8 cellular contexts compared by ENCODE assay signal in genomic region chr19:10870501-10870954, GRCh38. TPM values are rescaled to one million over a fixed set of nuclear protein-coding genes. Genes with fewer than 3 reads are reported as not detected.
DNase-seq lines count a peak whose midpoint lies in the region; FAIRE-seq and TF ChIP-seq lines count a peak whose summit lies in the region.

No MANE protein-coding gene starts in this region.

- H2AK5ac ChIP-seq in H1 (ENCODE audit: low read depth, low read length), result no peak overlapping the region; the same call in 1 of the 2 replicates

- no peak for TF ChIP-seq EP300 in H1 (IDR thresholded peaks at IDR 0.05; ENCODE audit: borderline replicate concordance in 1 of 2, low read depth in 2 of 2, low read length in 2 of 2)

- H3K79me2 ChIP-seq in H1 (ENCODE audit: control insufficient read depth in 1 of 2, insufficient read depth in 2 of 2, low read length in 2 of 2), result peaks cover 0 to 34% of the 10 kb centered on the region in 2 experiments; a peak in 3 of 4 replicates

- H3K79me1 ChIP-seq in H1 (ENCODE audit: low read depth, low read length), result peaks cover 3% of the 10 kb centered on the region

- no peak overlapping the region for H3K23ac ChIP-seq in H1 (ENCODE audit: insufficient read length)

- no peak for TF ChIP-seq CTCF in H1 (IDR thresholded peaks at IDR 0.05; ENCODE audit: control extremely low read depth in 1 of 3, insufficient read depth in 1 of 3, low read depth in 1 of 3, low read length in 3 of 3)
- no peak for TF ChIP-seq CTCF in neutrophil (IDR thresholded peaks at IDR 0.05)

- no peak overlapping the region for H2BK120ac ChIP-seq in H1 (replicated peaks; ENCODE audit: low read depth, low read length)

- peak overlapping the region; percentile 57 for H3K27ac ChIP-seq in CD8-positive, alpha-beta memory T cell (ENCODE audit: low read depth, low read length)
- peak overlapping the region; percentile 86 for H3K27ac ChIP-seq in H1 (ENCODE audit: low read depth, low read length)
- peak overlapping the region; percentile 87 for H3K27ac ChIP-seq in neutrophil

- no peak for DNase-seq in CD8-positive, alpha-beta memory T cell
- no peak for DNase-seq in MG63
- DNase-seq in H1 (ENCODE audit: low read depth in 1 of 2, low spot score in 2 of 2), result peak in 1 of 2 experiments; percentile 92
- DNase-seq in superior temporal gyrus (ENCODE audit: extremely low spot score), result no peak
- DNase-seq in activated CD4-positive, alpha-beta T cell treated with anti-CD3 and anti-CD28 coated beads, Interleukin-2, amount 50 U/mL, for 4 hours, result no peak
- no peak for DNase-seq in DMS 273 treated with DMSO at 0.1 percent for 48 hours (lab: John Stamatoyannopoulos, UW)
- DNase-seq in stimulated activated CD4-positive, alpha-beta T cell treated with anti-CD3 and anti-CD28 coated beads, Interleukin-4, amount 100 ng/mL, for 4 hours, result no peak

- H3K56ac ChIP-seq in H1 (replicated peaks; ENCODE audit: insufficient read length, low read depth, low read length), result peak overlapping the region; percentile 11

- H4K5ac ChIP-seq in H1 (ENCODE audit: insufficient read length, low read depth, low read length), result peak overlapping the region; percentile 90

- H4K20me1 ChIP-seq in H1 (replicated peaks in 1 of 2; ENCODE audit: control insufficient read depth in 1 of 2, insufficient read depth in 2 of 2, low read length in 2 of 2), result peaks cover 0 to 1% of the 10 kb centered on the region in 2 experiments

- H3K4me3 ChIP-seq in CD8-positive, alpha-beta memory T cell (ENCODE audit: low read length), result peak overlapping the region; percentile 70
- peak overlapping the region; percentile 40 for H3K4me3 ChIP-seq in MG63
- H3K4me3 ChIP-seq in H1 (ENCODE audit: extremely low read depth in 1 of 4, insufficient read depth in 2 of 4, low read depth in 3 of 4, low read length in 4 of 4), result peak overlapping the region; percentile 41 to 59 (median 48); a peak in 6 of 8 replicates
- H3K4me3 ChIP-seq in neutrophil (ENCODE audit: low read depth in 1 of 2, low read length in 1 of 2), result peak overlapping the region; percentile 38 to 61

- H4K91ac ChIP-seq in H1 (replicated peaks; ENCODE audit: insufficient read length, low read length), result peak overlapping the region; percentile 13

- no peaks in the 10 kb centered on the region for H3K9me3 ChIP-seq in CD8-positive, alpha-beta memory T cell (ENCODE audit: low read length)
- no peaks in the 10 kb centered on the region for H3K9me3 ChIP-seq in MG63
- H3K9me3 ChIP-seq in H1 (ENCODE audit: insufficient read depth in 2 of 2, low read depth in 1 of 2, low read length in 1 of 2), result no peaks in the 10 kb centered on the region
- H3K9me3 ChIP-seq in neutrophil, result no peaks in the 10 kb centered on the region

- CTCF ChIA-PET in CD8-positive, alpha-beta memory T cell (lab: Charles Lee), result interaction anchor here (0.7 to 2.5 kb wide), 5 partner anchors 12 to 379 kb away, joined by 3 to 15 read pairs (median 6); partner anchors contain the start of genes DNM2 and TMED1
- CTCF ChIA-PET in H1 (lab: Charles Lee; ENCODE audit: partially characterized antibody), result interaction anchor here (0.6 to 11.3 kb wide), 7 partner anchors 9 to 620 kb away, joined by 3 to 249 read pairs (median 3); partner anchors contain the start of gene C19orf38

- H3K4me2 ChIP-seq in H1 (ENCODE audit: insufficient read depth in 1 of 2, low read depth in 2 of 2, low read length in 2 of 2), result peak overlapping the region; percentile 81 to 95

- H2BK20ac ChIP-seq in H1 (ENCODE audit: low read length), result no peak overlapping the region

- H3K9ac ChIP-seq in H1 (replicated peaks in 1 of 4; ENCODE audit: extremely low read depth in 1 of 4, low read depth in 3 of 4, low read length in 3 of 4), result peak overlapping the region in 3 of 4 experiments; percentile 51 to 71 (median 58); a peak in 6 of 7 replicates

- H2BK15ac ChIP-seq in H1 (ENCODE audit: low read length), result peak overlapping the region; percentile 95; the same call in 1 of the 2 replicates

- H3K27me3 ChIP-seq in CD8-positive, alpha-beta memory T cell (ENCODE audit: insufficient read depth, low read length, poor library complexity, severe bottlenecking), result no peaks in the 10 kb centered on the region
- H3K27me3 ChIP-seq in MG63 (no peaks in the 10 kb centered on the region), H1 (replicated peaks in 1 of 4; ENCODE audit: control insufficient read depth in 3 of 4, extremely low read depth in 1 of 4, insufficient read depth in 3 of 4, low read length in 3 of 4) (no peaks in the 10 kb centered on the region), neutrophil (peaks cover 21% of the 10 kb centered on the region)

- no peaks in the 10 kb centered on the region for H3K36me3 ChIP-seq in CD8-positive, alpha-beta memory T cell (ENCODE audit: insufficient read depth, low read length)
- peaks cover 12% of the 10 kb centered on the region for H3K36me3 ChIP-seq in MG63
- H3K36me3 ChIP-seq in H1 (ENCODE audit: control insufficient read depth in 2 of 4, insufficient read depth in 4 of 4, low read length in 3 of 4), result peaks cover 0 to 3% (median 0%) of the 10 kb centered on the region in 4 experiments; a peak in 1 of 8 replicates
- H3K36me3 ChIP-seq in neutrophil, result peaks cover 42% of the 10 kb centered on the region

- H3K27me3 Mint-ChIP-seq in CD8-positive, alpha-beta memory T cell, result peaks cover 0 to 1% of the 10 kb centered on the region in 2 donors

- no peak; a peak in 1 of 3 replicates for TF ChIP-seq POLR2A in H1 (IDR thresholded peaks at IDR 0.05; ENCODE audit: control extremely low read depth in 1 of 2, low read depth in 2 of 2, low read length in 2 of 2)

- peak overlapping the region; percentile 89 for H2BK5ac ChIP-seq in H1 (ENCODE audit: low read depth, low read length)

- peak overlapping the region; percentile 93 for H4K8ac ChIP-seq in H1 (ENCODE audit: extremely low read depth, insufficient read depth, low read length)

- peaks cover 0 to 3% (median 0%) of the 10 kb centered on the region in 3 donors for H3K36me3 Mint-ChIP-seq in CD8-positive, alpha-beta memory T cell

- peaks cover 11 to 26% (median 17%) of the 10 kb centered on the region in 3 donors for H3K4me1 Mint-ChIP-seq in CD8-positive, alpha-beta memory T cell

- H3K18ac ChIP-seq in H1 (ENCODE audit: extremely low read depth, low read length), result peak overlapping the region; percentile 98

- 2% methylated on average over 14 of the region's 22 CpGs; no CpG with 5 or more reads in 1 of the 2 experiments for WGBS in H1 (ENCODE audit: extremely low coverage in 1 of 2, insufficient coverage in 1 of 2, insufficient read length in 1 of 2, insufficient replicate concordance in 2 of 2, low coverage in 1 of 2, low lambda C conversion rate in 2 of 2, missing lambda C conversion rate in 1 of 2), 2 experiments

- no peak overlapping the region for H3K14ac ChIP-seq in H1 (ENCODE audit: insufficient read length)

- H3K9me3 Mint-ChIP-seq in CD8-positive, alpha-beta memory T cell, result no peaks in the 10 kb centered on the region

- no peak for FAIRE-seq in H1 (lab: Jason Lieb, UNC)

- no peak overlapping the region for H3K4ac ChIP-seq in H1 (replicated peaks; ENCODE audit: insufficient read length, low read depth, low read length)

- H3K4me1 ChIP-seq in CD8-positive, alpha-beta memory T cell (ENCODE audit: insufficient read depth, low read length), result peaks cover 16% of the 10 kb centered on the region
- peaks cover 0 to 12% (median 2%) of the 10 kb centered on the region in 4 experiments; a peak in 5 of 7 replicates for H3K4me1 ChIP-seq in H1 (replicated peaks in 1 of 4; ENCODE audit: control insufficient read depth in 3 of 4, insufficient read depth in 4 of 4, low read length in 3 of 4)
- peaks cover 12 to 20% of the 10 kb centered on the region in 2 experiments for H3K4me1 ChIP-seq in neutrophil (ENCODE audit: control insufficient read depth in 1 of 2, insufficient read depth in 1 of 2, low read depth in 1 of 2, low read length in 1 of 2)

- peak overlapping the region; percentile 69 to 88 (median 79) for H3K4me3 Mint-ChIP-seq in CD8-positive, alpha-beta memory T cell

- no peak overlapping the region for H2BK12ac ChIP-seq in H1 (ENCODE audit: low read depth, low read length)

- POLR2A ChIA-PET in CD8-positive, alpha-beta memory T cell (lab: Charles Lee), result interaction anchor here (1.0 to 1.5 kb wide), 2 partner anchors 35 to 153 kb away, joined by 7 read pairs; partner anchors contain the start of genes DNM2 and TMED1
- POLR2A ChIA-PET in H1 (lab: Charles Lee; ENCODE audit: partially characterized antibody), result interaction anchor here (0.6 to 2.9 kb wide), 9 partner anchors 9 to 405 kb away, joined by 3 to 21 read pairs (median 3); partner anchors contain the start of gene TMED1

- H3K27ac Mint-ChIP-seq in CD8-positive, alpha-beta memory T cell, result peak overlapping the region; percentile 47 to 92 (median 60)

- TF ChIP-seq RAD21 in H1 (IDR thresholded peaks at IDR 0.05 in 1 of 2, conservative IDR thresholded peaks at IDR 0.05 in 1 of 2; ENCODE audit: low read depth in 2 of 2, low read length in 2 of 2), result no peak

- H2AFZ ChIP-seq in H1 (ENCODE audit: low read length), result no peak overlapping the region

- peaks cover 8% of the 10 kb centered on the region; the same call in 1 of the 2 replicates for H3K23me2 ChIP-seq in H1 (ENCODE audit: low read depth, low read length)

RNA-seq across cellular contexts. Expression of gene CARM1, which starts 0.8 kb away (rescaled TPM):
- total RNA-seq in CD8-positive, alpha-beta memory T cell, result 10 to 100 TPM; 69.2 to 71.3 TPM
- 0.51 TPM for polyA plus RNA-seq in CD8-positive, alpha-beta memory T cell
- total RNA-seq in MG63 (2014; rRNA removed; shearing (Covaris generic); ENCODE audit: low replicate concordance), result 28.9 and 45.7 TPM in 2 replicates
- 134 and 136 TPM in 2 replicates for total RNA-seq in H1 (2021; fragmentation: NEBNext Ultra II Directional; extraction: Animal tissue kit (Norgen Biotek cat#: 25700))
- polyA plus RNA-seq in H1 (2011; rRNA removed), result 164 and 270 TPM in 2 replicates
- polyA plus RNA-seq in H1 (2011; cell fraction: cytosol; rRNA removed), result 106 TPM
- polyA plus RNA-seq in H1 (2011; cell fraction: nucleus; rRNA removed), result 178 TPM
- polyA plus RNA-seq in H1 (2012, experiment 1 of 2), result 75.6 to 138 TPM (median 129 TPM) in 4 replicates
- polyA plus RNA-seq in H1 (2012, experiment 2 of 2), result 122 TPM
- polyA plus RNA-seq in H1 (2013, experiment 1 of 2), result 125 TPM
- 126 TPM for polyA plus RNA-seq in H1 (2013, experiment 2 of 2)
- 71.3 and 96.2 TPM in 2 replicates for polyA minus RNA-seq in H1 (2011; rRNA and poly(A)+ RNA removed)
- 60.0 TPM for polyA minus RNA-seq in H1 (2011; cell fraction: cytosol; rRNA and poly(A)+ RNA removed)
- 48.8 TPM for polyA minus RNA-seq in H1 (2011; cell fraction: nucleus; rRNA and poly(A)+ RNA removed)

RNA-seq across cellular contexts. Expression of gene C19orf38, which starts 22.3 kb away (rescaled TPM):
- total RNA-seq in CD8-positive, alpha-beta memory T cell, result under 1 TPM; 0.44 to 0.48 TPM
- not detected for polyA plus RNA-seq in CD8-positive, alpha-beta memory T cell
- 0.30 TPM in 1 of 2 replicates, not detected in the other for total RNA-seq in MG63 (2014; rRNA removed; shearing (Covaris generic); ENCODE audit: low replicate concordance)
- 0.27 TPM in 1 of 2 replicates, not detected in the other for total RNA-seq in H1 (2021; fragmentation: NEBNext Ultra II Directional; extraction: Animal tissue kit (Norgen Biotek cat#: 25700))
- polyA plus RNA-seq in H1 (2011; rRNA removed), result 0.53 and 0.77 TPM in 2 replicates
- 0.50 TPM for polyA plus RNA-seq in H1 (2011; cell fraction: cytosol; rRNA removed)
- polyA plus RNA-seq in H1 (2011; cell fraction: nucleus; rRNA removed), result 0.68 TPM
- 0.32 to 0.66 TPM (median 0.39 TPM) in 3 of 4 replicates, not detected in the other for polyA plus RNA-seq in H1 (2012, experiment 1 of 2)
- polyA plus RNA-seq in H1 (2012, experiment 2 of 2), result 0.39 TPM
- 0.20 TPM for polyA plus RNA-seq in H1 (2013, experiment 1 of 2)
- polyA plus RNA-seq in H1 (2013, experiment 2 of 2), result 0.31 TPM
- 0.20 and 0.28 TPM in 2 replicates for polyA minus RNA-seq in H1 (2011; rRNA and poly(A)+ RNA removed)
- not detected for polyA minus RNA-seq in H1 (2011; cell fraction: cytosol; rRNA and poly(A)+ RNA removed)
- polyA minus RNA-seq in H1 (2011; cell fraction: nucleus; rRNA and poly(A)+ RNA removed), result 1.1 TPM

RNA-seq across cellular contexts. Expression of gene TMED1, which starts 34.5 kb away (rescaled TPM):
- total RNA-seq in CD8-positive, alpha-beta memory T cell, result 10 to 100 TPM; 15.7 to 16.6 TPM
- 29.9 TPM for polyA plus RNA-seq in CD8-positive, alpha-beta memory T cell
- total RNA-seq in MG63 (2014; rRNA removed; shearing (Covaris generic); ENCODE audit: low replicate concordance), result 112 and 120 TPM in 2 replicates
- 26.2 and 26.9 TPM in 2 replicates for total RNA-seq in H1 (2021; fragmentation: NEBNext Ultra II Directional; extraction: Animal tissue kit (Norgen Biotek cat#: 25700))
- 31.9 and 41.7 TPM in 2 replicates for polyA plus RNA-seq in H1 (2011; rRNA removed)
- polyA plus RNA-seq in H1 (2011; cell fraction: cytosol; rRNA removed), result 44.8 TPM
- polyA plus RNA-seq in H1 (2011; cell fraction: nucleus; rRNA removed), result 29.2 TPM
- polyA plus RNA-seq in H1 (2012, experiment 1 of 2), result 19.0 to 35.1 TPM (median 31.2 TPM) in 4 replicates
- polyA plus RNA-seq in H1 (2012, experiment 2 of 2), result 31.9 TPM
- polyA plus RNA-seq in H1 (2013, experiment 1 of 2), result 25.1 TPM
- polyA plus RNA-seq in H1 (2013, experiment 2 of 2), result 31.6 TPM
- 13.8 and 22.8 TPM in 2 replicates for polyA minus RNA-seq in H1 (2011; rRNA and poly(A)+ RNA removed)
- 16.4 TPM for polyA minus RNA-seq in H1 (2011; cell fraction: cytosol; rRNA and poly(A)+ RNA removed)
- 8.5 TPM for polyA minus RNA-seq in H1 (2011; cell fraction: nucleus; rRNA and poly(A)+ RNA removed)

RNA-seq across cellular contexts. Expression of gene YIPF2, which starts 57.9 kb away (rescaled TPM):
- 10 to 100 TPM; 25.5 to 33.7 TPM for total RNA-seq in CD8-positive, alpha-beta memory T cell
- 15.9 TPM for polyA plus RNA-seq in CD8-positive, alpha-beta memory T cell
- 74.6 and 82.8 TPM in 2 replicates for total RNA-seq in MG63 (2014; rRNA removed; shearing (Covaris generic); ENCODE audit: low replicate concordance)
- total RNA-seq in H1 (2021; fragmentation: NEBNext Ultra II Directional; extraction: Animal tissue kit (Norgen Biotek cat#: 25700)), result 47.5 and 48.3 TPM in 2 replicates
- polyA plus RNA-seq in H1 (2011; rRNA removed), result 112 and 151 TPM in 2 replicates
- polyA plus RNA-seq in H1 (2011; cell fraction: cytosol; rRNA removed), result 91.7 TPM
- polyA plus RNA-seq in H1 (2011; cell fraction: nucleus; rRNA removed), result 125 TPM
- 24.9 to 55.5 TPM (median 50.4 TPM) in 4 replicates for polyA plus RNA-seq in H1 (2012, experiment 1 of 2)
- polyA plus RNA-seq in H1 (2012, experiment 2 of 2), result 58.3 TPM
- 47.5 TPM for polyA plus RNA-seq in H1 (2013, experiment 1 of 2)
- polyA plus RNA-seq in H1 (2013, experiment 2 of 2), result 47.1 TPM
- polyA minus RNA-seq in H1 (2011; rRNA and poly(A)+ RNA removed), result 31.4 and 45.4 TPM in 2 replicates
- polyA minus RNA-seq in H1 (2011; cell fraction: cytosol; rRNA and poly(A)+ RNA removed), result 41.3 TPM
- 49.0 TPM for polyA minus RNA-seq in H1 (2011; cell fraction: nucleus; rRNA and poly(A)+ RNA removed)

RNA-seq across cellular contexts. Expression of gene TIMM29, which starts 58.1 kb away (rescaled TPM):
- total RNA-seq in CD8-positive, alpha-beta memory T cell, result 10 to 100 TPM; 22.3 to 27.0 TPM
- 36.6 TPM for polyA plus RNA-seq in CD8-positive, alpha-beta memory T cell
- 29.3 and 39.2 TPM in 2 replicates for total RNA-seq in MG63 (2014; rRNA removed; shearing (Covaris generic); ENCODE audit: low replicate concordance)
- 22.5 and 24.0 TPM in 2 replicates for total RNA-seq in H1 (2021; fragmentation: NEBNext Ultra II Directional; extraction: Animal tissue kit (Norgen Biotek cat#: 25700))
- 15.9 and 24.2 TPM in 2 replicates for polyA plus RNA-seq in H1 (2011; rRNA removed)
- 19.9 TPM for polyA plus RNA-seq in H1 (2011; cell fraction: cytosol; rRNA removed)
- polyA plus RNA-seq in H1 (2011; cell fraction: nucleus; rRNA removed), result 14.8 TPM
- 19.3 to 25.7 TPM (median 21.5 TPM) in 4 replicates for polyA plus RNA-seq in H1 (2012, experiment 1 of 2)
- 30.8 TPM for polyA plus RNA-seq in H1 (2012, experiment 2 of 2)
- 24.8 TPM for polyA plus RNA-seq in H1 (2013, experiment 1 of 2)
- 22.2 TPM for polyA plus RNA-seq in H1 (2013, experiment 2 of 2)
- 5.7 and 8.0 TPM in 2 replicates for polyA minus RNA-seq in H1 (2011; rRNA and poly(A)+ RNA removed)
- 12.0 TPM for polyA minus RNA-seq in H1 (2011; cell fraction: cytosol; rRNA and poly(A)+ RNA removed)
- 16.6 TPM for polyA minus RNA-seq in H1 (2011; cell fraction: nucleus; rRNA and poly(A)+ RNA removed)
